In genomic region chr2:206611736-206612135, GRCh38 we compare ENCODE assay signal across 1 cellular context.
TF ChIP-seq lines count a peak whose summit lies in the region.

No MANE protein-coding gene starts in this region.

TF ChIP-seq in GM23338, 12 proteins besides CTCF, POLR2A, EP300 and RAD21 (continued from another document):
- TF ChIP-seq ZNF462 (CRISPR knock-in tag; IDR thresholded peaks at IDR 0.05) (no peak), REST (IDR thresholded peaks at IDR 0.05; ENCODE audit: unreplicated experiment) (no peak), ZNF331 (CRISPR knock-in tag; IDR thresholded peaks at IDR 0.05; ENCODE audit: low read depth) (no peak), JUNB (IDR thresholded peaks at IDR 0.05; ENCODE audit: unreplicated experiment) (no peak), POLR2AphosphoS5 (IDR thresholded peaks at IDR 0.05; ENCODE audit: low read depth) (no peak), EZH2phosphoT487 (IDR thresholded peaks at IDR 0.05; ENCODE audit: unreplicated experiment) (no peak), CREB1 (CRISPR knock-in tag; IDR thresholded peaks at IDR 0.05; ENCODE audit: low read depth) (no peak)
TF ChIP-seq in GM23338: peak in this region for 0.
